Comparison of ENCODE assay signal across 18 cellular contexts in the genomic region with DNA sequence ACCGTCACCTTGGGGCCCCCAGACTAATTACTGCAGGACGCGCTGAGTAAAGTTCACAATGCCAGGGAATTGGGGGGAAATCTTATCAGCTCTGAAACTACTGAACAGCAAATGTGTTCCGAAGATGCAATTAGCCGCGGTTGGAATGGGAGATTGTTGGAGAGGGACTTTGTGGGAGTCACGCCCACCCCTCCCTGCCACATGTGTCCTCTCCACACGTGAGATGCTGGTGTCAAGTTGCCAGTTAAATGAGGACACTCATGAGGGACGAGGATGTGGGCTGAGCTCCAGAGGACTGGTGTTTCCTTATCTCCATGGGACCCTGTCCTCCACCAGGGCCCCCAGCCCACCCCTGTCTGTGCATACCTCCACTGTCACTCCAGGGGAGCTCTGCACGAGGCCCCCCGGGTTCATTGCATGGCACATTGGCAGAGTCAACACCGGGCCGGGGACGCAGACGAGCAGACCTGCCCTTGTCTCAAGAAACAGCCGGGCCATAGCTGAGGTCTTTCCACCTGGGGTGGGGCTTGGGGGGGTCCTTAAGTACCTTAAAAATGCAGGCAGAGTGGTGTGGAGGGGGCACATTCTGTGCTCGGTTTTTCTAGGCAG.
"Had no signal": no experiment of that assay in that cellular context is flagged by ENCODE, and none has a peak within 500 bp of the region (broad histone marks: within the 10 kb centered on the region; RNA-seq: fewer than 3 reads in every experiment).

No MANE protein-coding gene starts in this region.

- H3K36me3 ChIP-seq: colonic mucosa, esophagus squamous epithelium, gastroesophageal sphincter, ovary, transverse colon had no signal

- H3K4me1 ChIP-seq: colonic mucosa, esophagus squamous epithelium, gastroesophageal sphincter, transverse colon had no signal

- H3K27me3 Mint-ChIP-seq: stimulated activated naive CD8-positive, alpha-beta T cell treated with anti-CD3 and anti-CD28 coated beads, Interleukin-15, amount 100 ng/mL, for 72 hours had no signal

- H3K4me1 Mint-ChIP-seq: naive thymus-derived CD8-positive, alpha-beta T cell; stimulated activated effector memory CD8-positive, alpha-beta T cell treated with anti-CD3 and anti-CD28 coated beads, Interleukin-12 subunit alpha, Interleukin-12 subunit beta, amount 100 ng/mL, for 72 hours; stimulated activated naive CD8-positive, alpha-beta T cell treated with anti-CD3 and anti-CD28 coated beads, Interleukin-15, amount 100 ng/mL, for 72 hours had no signal

- H3K9me3 ChIP-seq: colonic mucosa, esophagus squamous epithelium, ovary, testis, transverse colon had no signal

- H3K27ac Mint-ChIP-seq: naive thymus-derived CD8-positive, alpha-beta T cell; stimulated activated effector memory CD8-positive, alpha-beta T cell treated with anti-CD3 and anti-CD28 coated beads, Interleukin-12 subunit alpha, Interleukin-12 subunit beta, amount 100 ng/mL, for 72 hours had no signal

- H3K27me3 ChIP-seq: colonic mucosa, esophagus squamous epithelium, gastroesophageal sphincter, ovary, testis, transverse colon had no signal

- DNase-seq: colonic mucosa; dermis blood vessel endothelial cell; esophagus squamous epithelium; foreskin fibroblast; hippocampal formation; kidney glomerular epithelial cell; mammary epithelial cell; naive thymus-derived CD8-positive, alpha-beta T cell; ovary; right cardiac atrium; stimulated activated CD4-positive, alpha-beta T cell treated with anti-CD3 and anti-CD28 coated beads, Interleukin-4, amount 100 ng/mL, for 1 hour; stimulated activated CD8-positive, alpha-beta memory T cell treated with anti-CD3 and anti-CD28 coated beads, Interleukin-4, amount 100 ng/mL, for 48 hours; stimulated activated naive CD8-positive, alpha-beta T cell treated with anti-CD3 and anti-CD28 coated beads, Interleukin-15, amount 100 ng/mL, for 72 hours; testis; transverse colon had no signal

- H3K36me3 Mint-ChIP-seq: stimulated activated effector memory CD8-positive, alpha-beta T cell treated with anti-CD3 and anti-CD28 coated beads, Interleukin-12 subunit alpha, Interleukin-12 subunit beta, amount 100 ng/mL, for 72 hours had no signal

- H3K4me3 ChIP-seq: colonic mucosa, esophagus squamous epithelium, gastroesophageal sphincter, ovary, testis, transverse colon had no signal

- H3K9me3 Mint-ChIP-seq: stimulated activated effector memory CD8-positive, alpha-beta T cell treated with anti-CD3 and anti-CD28 coated beads, Interleukin-12 subunit alpha, Interleukin-12 subunit beta, amount 100 ng/mL, for 72 hours had no signal

- H3K27ac ChIP-seq: colonic mucosa, esophagus squamous epithelium, gastroesophageal sphincter, ovary, testis, transverse colon had no signal

- ATAC-seq: gastroesophageal sphincter; left lobe of liver; naive thymus-derived CD8-positive, alpha-beta T cell; right cardiac atrium; stimulated activated effector memory CD8-positive, alpha-beta T cell treated with anti-CD3 and anti-CD28 coated beads, Interleukin-12 subunit alpha, Interleukin-12 subunit beta, amount 100 ng/mL, for 72 hours; stimulated activated naive CD8-positive, alpha-beta T cell treated with anti-CD3 and anti-CD28 coated beads, Interleukin-15, amount 100 ng/mL, for 72 hours had no signal

- H3K4me3 Mint-ChIP-seq: naive thymus-derived CD8-positive, alpha-beta T cell; stimulated activated effector memory CD8-positive, alpha-beta T cell treated with anti-CD3 and anti-CD28 coated beads, Interleukin-12 subunit alpha, Interleukin-12 subunit beta, amount 100 ng/mL, for 72 hours; stimulated activated naive CD8-positive, alpha-beta T cell treated with anti-CD3 and anti-CD28 coated beads, Interleukin-15, amount 100 ng/mL, for 72 hours had no signal
